1 cellular context compared by ENCODE assay signal in the genomic region with DNA sequence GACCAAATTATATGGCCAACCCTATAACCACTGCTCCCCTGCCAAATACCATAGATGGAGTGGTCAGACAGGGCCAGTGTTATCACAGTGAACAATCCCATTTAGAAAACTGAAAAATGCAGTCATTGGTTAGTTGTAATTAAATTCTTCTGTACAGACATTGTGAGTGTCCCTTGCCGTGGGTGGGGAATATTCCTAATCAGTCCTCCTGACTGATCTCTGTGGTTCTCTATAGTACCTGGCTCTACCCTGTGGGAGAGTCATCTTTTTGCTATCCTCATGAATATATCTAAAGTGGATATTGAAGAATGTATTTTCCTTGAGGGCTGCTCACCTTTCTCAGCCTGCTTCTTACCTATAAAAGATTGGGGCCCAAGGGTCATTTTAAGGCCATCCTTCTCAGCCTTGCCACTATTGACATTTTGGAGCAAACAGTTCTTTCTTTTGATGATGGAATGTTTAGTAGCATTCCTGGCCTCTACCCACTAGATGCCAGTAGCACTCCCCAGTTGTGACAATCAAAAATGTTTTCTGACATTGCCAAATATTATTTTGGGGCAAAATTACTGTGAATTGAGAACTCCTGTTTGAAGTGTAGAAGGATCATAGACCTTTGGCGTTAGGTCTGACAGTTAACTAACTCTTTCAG.
TF ChIP-seq lines count a peak whose summit lies in the region.

No MANE protein-coding gene starts in this region.

TF ChIP-seq in Ishikawa, 13 proteins besides CTCF, POLR2A, EP300 and RAD21 (continued from another document):
- TF ChIP-seq, protein P1, sequence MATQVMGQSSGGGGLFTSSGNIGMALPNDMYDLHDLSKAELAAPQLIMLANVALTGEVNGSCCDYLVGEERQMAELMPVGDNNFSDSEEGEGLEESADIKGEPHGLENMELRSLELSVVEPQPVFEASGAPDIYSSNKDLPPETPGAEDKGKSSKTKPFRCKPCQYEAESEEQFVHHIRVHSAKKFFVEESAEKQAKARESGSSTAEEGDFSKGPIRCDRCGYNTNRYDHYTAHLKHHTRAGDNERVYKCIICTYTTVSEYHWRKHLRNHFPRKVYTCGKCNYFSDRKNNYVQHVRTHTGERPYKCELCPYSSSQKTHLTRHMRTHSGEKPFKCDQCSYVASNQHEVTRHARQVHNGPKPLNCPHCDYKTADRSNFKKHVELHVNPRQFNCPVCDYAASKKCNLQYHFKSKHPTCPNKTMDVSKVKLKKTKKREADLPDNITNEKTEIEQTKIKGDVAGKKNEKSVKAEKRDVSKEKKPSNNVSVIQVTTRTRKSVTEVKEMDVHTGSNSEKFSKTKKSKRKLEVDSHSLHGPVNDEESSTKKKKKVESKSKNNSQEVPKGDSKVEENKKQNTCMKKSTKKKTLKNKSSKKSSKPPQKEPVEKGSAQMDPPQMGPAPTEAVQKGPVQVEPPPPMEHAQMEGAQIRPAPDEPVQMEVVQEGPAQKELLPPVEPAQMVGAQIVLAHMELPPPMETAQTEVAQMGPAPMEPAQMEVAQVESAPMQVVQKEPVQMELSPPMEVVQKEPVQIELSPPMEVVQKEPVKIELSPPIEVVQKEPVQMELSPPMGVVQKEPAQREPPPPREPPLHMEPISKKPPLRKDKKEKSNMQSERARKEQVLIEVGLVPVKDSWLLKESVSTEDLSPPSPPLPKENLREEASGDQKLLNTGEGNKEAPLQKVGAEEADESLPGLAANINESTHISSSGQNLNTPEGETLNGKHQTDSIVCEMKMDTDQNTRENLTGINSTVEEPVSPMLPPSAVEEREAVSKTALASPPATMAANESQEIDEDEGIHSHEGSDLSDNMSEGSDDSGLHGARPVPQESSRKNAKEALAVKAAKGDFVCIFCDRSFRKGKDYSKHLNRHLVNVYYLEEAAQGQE (IDR thresholded peaks at IDR 0.05; ENCODE audit: low read depth), result no peak
- TF ChIP-seq MAX (IDR thresholded peaks at IDR 0.05) (no peak), NFIC (IDR thresholded peaks at IDR 0.05) (no peak), CEBPB (IDR thresholded peaks at IDR 0.05) (no peak), TAF1 (IDR thresholded peaks at IDR 0.05; ENCODE audit: low read depth) (no peak), USF1 (IDR thresholded peaks at IDR 0.05) (no peak), TEAD4 (IDR thresholded peaks at IDR 0.05) (no peak), EGR1 (IDR thresholded peaks at IDR 0.05) (no peak), YY1 (IDR thresholded peaks at IDR 0.05; ENCODE audit: low read depth) (no peak)
